8 cellular contexts compared by ENCODE assay signal in the genomic region with DNA sequence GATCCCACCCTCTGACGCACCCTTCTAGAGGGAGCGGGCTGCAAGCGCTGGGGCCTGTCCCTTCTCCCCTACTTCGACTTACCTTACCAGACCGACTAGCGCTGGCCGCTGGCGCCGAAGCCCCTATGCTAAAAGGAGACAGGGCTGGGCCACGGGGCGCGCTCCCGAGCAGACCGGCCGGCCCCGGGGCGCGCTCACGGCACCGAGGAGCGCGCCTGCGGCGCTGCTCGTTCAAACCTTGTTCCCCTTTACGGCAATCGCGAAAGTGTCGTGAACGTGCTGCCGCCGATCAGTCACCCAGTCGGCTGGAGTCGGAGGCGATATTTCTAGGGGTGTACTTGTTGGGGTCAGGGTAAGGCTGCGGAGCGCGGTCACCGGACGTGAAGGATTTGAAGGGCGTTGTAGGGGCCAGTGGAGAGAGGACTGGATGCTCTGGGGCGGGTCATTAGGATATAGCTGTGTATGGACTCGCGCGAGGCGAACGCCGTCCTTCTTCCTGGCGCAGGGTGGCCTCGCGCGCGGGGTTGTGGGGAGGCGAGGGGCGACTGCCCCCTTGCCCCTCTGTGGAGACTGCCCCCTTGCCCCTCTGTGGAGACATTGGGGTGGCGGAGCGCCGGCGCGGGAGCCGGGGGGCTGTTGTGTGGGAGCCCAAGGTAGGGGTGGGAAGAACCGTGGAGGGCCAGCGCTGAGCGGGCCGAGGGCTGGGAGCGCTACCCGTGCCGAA. TPM values are rescaled to one million over a fixed set of nuclear protein-coding genes. Genes with fewer than 3 reads are reported as not detected.
A peak's percentile ranks its signal among the peaks of the same experiment; 100 is the strongest.
DNase-seq lines count a peak whose midpoint lies in the region; ATAC-seq and TF ChIP-seq lines count a peak whose summit lies in the region.

A gene (plus strand): TSS at position 268 of the 724 bp plus-strand sequence. CDS start 7,492 bp downstream, outside the sequence.
A gene (minus strand): TSS at position 138 of the 724 bp plus-strand sequence. CDS start 8,539 bp downstream, outside the sequence.

- TF ChIP-seq POLR2A in esophagus squamous epithelium (IDR thresholded peaks at IDR 0.05) = peak in 3 of 4 donors; percentile 7 to 81 (median 51)

- H3K36me3 ChIP-seq in esophagus squamous epithelium (peaks cover 0 to 17% (median 0%) of the 10 kb centered on the region in 3 donors), muscle layer of duodenum (ENCODE audit: control insufficient read depth in 1 of 2, insufficient read depth in 2 of 2, low read length in 2 of 2) (peaks cover 0 to 5% of the 10 kb centered on the region in 2 donors)

- 0 to 1% methylated on average over 26 to 29 of the region's 68 CpGs for WGBS in esophagus squamous epithelium, 2 donors

- H3K4me1 ChIP-seq in esophagus squamous epithelium (peaks cover 3 to 63% (median 32%) of the 10 kb centered on the region in 3 donors), muscle layer of duodenum (ENCODE audit: control insufficient read depth in 1 of 2, insufficient read depth in 2 of 2, low read length in 2 of 2) (peaks cover 0 to 39% of the 10 kb centered on the region in 2 donors)

- TF ChIP-seq CTCF in esophagus squamous epithelium (IDR thresholded peaks at IDR 0.05) = no peak

- intact Hi-C loops in esophagus squamous epithelium (cut with DNase I) = loop anchor here (10.0 kb wide), 1 partner anchor 55 kb away; no protein-coding TSS in a partner anchor

- H3K4me3 ChIP-seq in esophagus squamous epithelium (peak within 1 kb of the TSS; percentile 84 to 97 (median 90)), muscle layer of duodenum (ENCODE audit: low read depth in 1 of 2, low read length in 2 of 2) (peak within 1 kb of the TSS; percentile 68 to 98)

- peak; percentile 85 for DNase-seq in DMS53 treated with DMSO at 0.1 percent for 48 hours (lab: John Stamatoyannopoulos, UW; ENCODE audit: unreplicated experiment)
- DNase-seq in KG1 (lab: John Stamatoyannopoulos, UW) = peak; percentile 93
- peak; percentile 93 to 95 for DNase-seq in activated T-cell treated with anti-CD3 and anti-CD28 coated beads, Interleukin-2, amount 50 U/mL, for 48 hours
- peak; percentile 84 for DNase-seq in esophagus squamous epithelium (lab: John Stamatoyannopoulos, UW)
- DNase-seq in stimulated activated CD8-positive, alpha-beta memory T cell treated with anti-CD3 and anti-CD28 coated beads, Interleukin-7, amount 100 ng/mL, for 24 hours (ENCODE audit: low read depth) = peak; percentile 84

- H3K27me3 ChIP-seq in esophagus squamous epithelium (no peaks in the 10 kb centered on the region), muscle layer of duodenum (ENCODE audit: low read depth, low read length) (no peaks in the 10 kb centered on the region)

- ATAC-seq in GM21737 (IDR thresholded peaks at IDR 0.05; ENCODE audit: unreplicated experiment) = peak; percentile 63

- H3K9me3 ChIP-seq in esophagus squamous epithelium (no peaks in the 10 kb centered on the region), muscle layer of duodenum (ENCODE audit: control insufficient read depth in 1 of 2, low read length in 2 of 2) (no peaks in the 10 kb centered on the region)

- peak within 1 kb of the TSS; percentile 90 to 99 (median 97) for H3K27ac ChIP-seq in esophagus squamous epithelium
- peak within 1 kb of the TSS; percentile 67 for H3K27ac ChIP-seq in muscle layer of duodenum (ENCODE audit: low read length)

TF ChIP-seq in PFSK-1, 5 proteins besides CTCF, POLR2A, EP300 and RAD21:
- TF ChIP-seq TAF1 (IDR thresholded peaks at IDR 0.05; ENCODE audit: borderline replicate concordance, insufficient read depth, low read length) (peak; percentile 81; the same call in 1 of the 2 replicates), FOXP2 (optimal IDR thresholded peaks at IDR 0.05; ENCODE audit: borderline replicate concordance, extremely low read depth, extremely low read length, insufficient read depth) (no peak), POLR2AphosphoS5 (IDR thresholded peaks at IDR 0.05; ENCODE audit: low read depth, low read length) (peak; percentile 94), SIN3A (IDR thresholded peaks at IDR 0.05; ENCODE audit: borderline replicate concordance, insufficient read depth, low read length) (peak; percentile 15; the same call in 1 of the 2 replicates)
- TF ChIP-seq, protein P1, sequence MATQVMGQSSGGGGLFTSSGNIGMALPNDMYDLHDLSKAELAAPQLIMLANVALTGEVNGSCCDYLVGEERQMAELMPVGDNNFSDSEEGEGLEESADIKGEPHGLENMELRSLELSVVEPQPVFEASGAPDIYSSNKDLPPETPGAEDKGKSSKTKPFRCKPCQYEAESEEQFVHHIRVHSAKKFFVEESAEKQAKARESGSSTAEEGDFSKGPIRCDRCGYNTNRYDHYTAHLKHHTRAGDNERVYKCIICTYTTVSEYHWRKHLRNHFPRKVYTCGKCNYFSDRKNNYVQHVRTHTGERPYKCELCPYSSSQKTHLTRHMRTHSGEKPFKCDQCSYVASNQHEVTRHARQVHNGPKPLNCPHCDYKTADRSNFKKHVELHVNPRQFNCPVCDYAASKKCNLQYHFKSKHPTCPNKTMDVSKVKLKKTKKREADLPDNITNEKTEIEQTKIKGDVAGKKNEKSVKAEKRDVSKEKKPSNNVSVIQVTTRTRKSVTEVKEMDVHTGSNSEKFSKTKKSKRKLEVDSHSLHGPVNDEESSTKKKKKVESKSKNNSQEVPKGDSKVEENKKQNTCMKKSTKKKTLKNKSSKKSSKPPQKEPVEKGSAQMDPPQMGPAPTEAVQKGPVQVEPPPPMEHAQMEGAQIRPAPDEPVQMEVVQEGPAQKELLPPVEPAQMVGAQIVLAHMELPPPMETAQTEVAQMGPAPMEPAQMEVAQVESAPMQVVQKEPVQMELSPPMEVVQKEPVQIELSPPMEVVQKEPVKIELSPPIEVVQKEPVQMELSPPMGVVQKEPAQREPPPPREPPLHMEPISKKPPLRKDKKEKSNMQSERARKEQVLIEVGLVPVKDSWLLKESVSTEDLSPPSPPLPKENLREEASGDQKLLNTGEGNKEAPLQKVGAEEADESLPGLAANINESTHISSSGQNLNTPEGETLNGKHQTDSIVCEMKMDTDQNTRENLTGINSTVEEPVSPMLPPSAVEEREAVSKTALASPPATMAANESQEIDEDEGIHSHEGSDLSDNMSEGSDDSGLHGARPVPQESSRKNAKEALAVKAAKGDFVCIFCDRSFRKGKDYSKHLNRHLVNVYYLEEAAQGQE (IDR thresholded peaks at IDR 0.05; ENCODE audit: insufficient read depth in 1 of 2, low read depth in 2 of 2, low read length in 2 of 2) = no peak

RNA-seq across cellular contexts. Expression of the first gene that starts in this region (rescaled TPM):
- 9.6 TPM for polyA plus RNA-seq in PFSK-1 (2012; ENCODE audit: insufficient read length, low read depth)
- total RNA-seq in esophagus squamous epithelium = 10 to 100 TPM; 21.4 to 32.4 (median 26.8) TPM

RNA-seq across cellular contexts. Expression of the second gene that starts in this region (rescaled TPM):
- polyA plus RNA-seq in PFSK-1 (2012; ENCODE audit: insufficient read length, low read depth) = 33.8 TPM
- 10 to 100 TPM; 15.4 to 53.6 (median 26.9) TPM for total RNA-seq in esophagus squamous epithelium

Comparison
In these comparisons a context has a peak if more than half of its experiments do, and no peak if none do; other contexts are left out.
1. Peak in every context shown above with its lines: DNase-seq, ATAC-seq, H3K4me3 ChIP-seq and H3K27ac ChIP-seq.